Comparison of ENCODE assay signal across 2 cellular contexts in genomic region chr2:120180066-120180465, GRCh38.
TF ChIP-seq lines count a peak whose summit lies in the region.

No MANE protein-coding gene starts in this region.

TF ChIP-seq in HEK293, 187 proteins besides CTCF, POLR2A, EP300 and RAD21:
- TF ChIP-seq ZNF677 (tag by site-specific recombination; IDR thresholded peaks at IDR 0.05) (no peak), ZNF148 (tag by site-specific recombination; IDR thresholded peaks at IDR 0.05; ENCODE audit: borderline replicate concordance) (no peak), ZSCAN30 (tag by site-specific recombination; IDR thresholded peaks at IDR 0.05) (no peak), ZIC2 (tag by site-specific recombination; IDR thresholded peaks at IDR 0.05) (peak; percentile 42), SP3 (tag by site-specific recombination; IDR thresholded peaks at IDR 0.05) (no peak), KLF7 (tag by site-specific recombination; IDR thresholded peaks at IDR 0.05; ENCODE audit: borderline replicate concordance) (no peak), ZNF335 (tag by site-specific recombination; conservative IDR thresholded peaks at IDR 0.05) (no peak), YY1 (tag by site-specific recombination; IDR thresholded peaks at IDR 0.05) (no peak)

TF ChIP-seq in HepG2, 621 proteins besides CTCF, POLR2A, EP300 and RAD21:
- TF ChIP-seq PAF1 (CRISPR knock-in tag; IDR thresholded peaks at IDR 0.05) (no peak), MIXL1 (CRISPR knock-in tag; IDR thresholded peaks at IDR 0.05) (no peak), YY1 (IDR thresholded peaks at IDR 0.05; ENCODE audit: insufficient read depth, insufficient replicate concordance, low read depth, low read length) (no peak), HIVEP1 (CRISPR knock-in tag; IDR thresholded peaks at IDR 0.05) (no peak), TCF7 (IDR thresholded peaks at IDR 0.05; ENCODE audit: low read depth) (no peak), MZF1 (CRISPR knock-in tag; IDR thresholded peaks at IDR 0.05; ENCODE audit: borderline replicate concordance) (no peak), ZNF501 (CRISPR knock-in tag; IDR thresholded peaks at IDR 0.05) (no peak), ZXDC (CRISPR knock-in tag; IDR thresholded peaks at IDR 0.05) (no peak), NPAS2 (CRISPR knock-in tag; IDR thresholded peaks at IDR 0.05; ENCODE audit: borderline replicate concordance) (no peak), DMTF1 (CRISPR knock-in tag; IDR thresholded peaks at IDR 0.05) (no peak), THRA (CRISPR knock-in tag; IDR thresholded peaks at IDR 0.05; ENCODE audit: borderline replicate concordance) (no peak), KDM3A (CRISPR knock-in tag; IDR thresholded peaks at IDR 0.05; ENCODE audit: low read depth) (no peak), TARDBP (CRISPR knock-in tag; IDR thresholded peaks at IDR 0.05) (no peak), TP53 (CRISPR knock-in tag; conservative IDR thresholded peaks at IDR 0.05) (no peak)
